In genomic region chr4:112651641-112652040, GRCh38 we compare ENCODE assay signal across 31 cellular contexts.
"Had no signal": no experiment of that assay in that cellular context is flagged by ENCODE, and none has a peak within 500 bp of the region (broad histone marks: within the 10 kb centered on the region; RNA-seq: fewer than 3 reads in every experiment).

No MANE protein-coding gene starts in this region.

- H3K27ac Mint-ChIP-seq: activated B cell treated with CpG ODN at 0.5 μM for 24 hours; activated CD8-positive, alpha-beta T cell treated with anti-CD3 and anti-CD28 coated beads for 36 hours; activated naive CD4-positive, alpha-beta T cell treated with anti-CD3 and anti-CD28 coated beads, Interleukin-2, amount 50 U/mL, for 72 hours; activated T-helper 2 cell treated with anti-CD3 and anti-CD28 coated beads, Interferon-gamma antibody, Interleukin-2, Interleukin-4, amounts not matched to agents 10 μg/mL and 5 μg/mL and 100 μg/mL, durations not matched to agents 14 hours and 24 hours and 36 hours; dendritic cell treated with granulocyte-macrophage colony-stimulating factor and Interleukin-4, amounts not matched to agents 40 ng/mL and 50 ng/mL, for 4 days; mesothelial cell of epicardium; naive B cell; stimulated activated naive CD8-positive, alpha-beta T cell treated with anti-CD3 and anti-CD28 coated beads, Interleukin-15, Interleukin-2, amounts not matched to agents 100 ng/mL and 50 ng/mL, for 24 hours had no signal

- DNase-seq: activated B cell treated with CpG ODN at 0.5 μM for 24 hours; activated CD4-positive, alpha-beta T cell treated with anti-CD3 and anti-CD28 coated beads, Interleukin-2, amount 50 U/mL, for 1 hour; activated CD8-positive, alpha-beta T cell treated with anti-CD3 and anti-CD28 coated beads for 36 hours; activated T-cell treated with anti-CD3 and anti-CD28 coated beads, Interleukin-2, amount 50 U/mL, for 4 hours; effector memory CD4-positive, alpha-beta T cell; erythroblast; head of caudate nucleus; left cardiac atrium; left ventricle myocardium superior; naive B cell; nucleus accumbens; pancreas; retina; stimulated activated CD4-positive, alpha-beta T cell treated with anti-CD3 and anti-CD28 coated beads, Interleukin-12 subunit alpha, Interleukin-12 subunit beta, amount 100 ng/mL, for 4 hours; stimulated activated CD4-positive, alpha-beta T cell treated with anti-CD3 and anti-CD28 coated beads, Interleukin-4, amount 100 ng/mL, for 1 hour; T-helper 2 cell; trophoblast cell had no signal

- H3K27me3 Mint-ChIP-seq: activated B cell treated with CpG ODN at 0.5 μM for 24 hours; activated CD8-positive, alpha-beta T cell treated with anti-CD3 and anti-CD28 coated beads for 36 hours; central memory CD8-positive, alpha-beta T cell; dendritic cell treated with granulocyte-macrophage colony-stimulating factor and Interleukin-4, amounts not matched to agents 40 ng/mL and 50 ng/mL, for 4 days; naive B cell; stimulated activated naive CD8-positive, alpha-beta T cell treated with anti-CD3 and anti-CD28 coated beads, Interleukin-15, Interleukin-2, amounts not matched to agents 100 ng/mL and 50 ng/mL, for 24 hours had no signal

- ATAC-seq: activated CD8-positive, alpha-beta T cell treated with anti-CD3 and anti-CD28 coated beads for 36 hours; activated naive CD4-positive, alpha-beta T cell treated with anti-CD3 and anti-CD28 coated beads, Interleukin-2, amount 50 U/mL, for 72 hours; activated T-cell treated with anti-CD3 and anti-CD28 coated beads, Interleukin-2, amount 50 U/mL, for 4 hours; gastroesophageal sphincter; left cardiac atrium; left ventricle myocardium superior; pancreas; sciatic nerve had no signal

- H3K4me3 ChIP-seq: breast epithelium, gastroesophageal sphincter, pancreas, prostate gland, skin epidermis, thoracic aorta had no signal

- H3K4me1 Mint-ChIP-seq: activated B cell treated with CpG ODN at 0.5 μM for 24 hours; central memory CD8-positive, alpha-beta T cell; mesothelial cell of epicardium; naive B cell had no signal

- FAIRE-seq: keratinocyte, pancreas, urothelium cell line had no signal

- H3K4me1 ChIP-seq: breast epithelium, gastroesophageal sphincter, pancreas, prostate gland had no signal

- H3K27ac ChIP-seq: breast epithelium, gastroesophageal sphincter, pancreas, prostate gland, skin epidermis, thoracic aorta had no signal

- H3K27me3 ChIP-seq: breast epithelium, gastroesophageal sphincter, pancreas had no signal

- H3K36me3 ChIP-seq: prostate gland had no signal

- H3K9me3 ChIP-seq: breast epithelium, gastroesophageal sphincter, pancreas, prostate gland, thoracic aorta had no signal

- H3K9me3 Mint-ChIP-seq: activated B cell treated with CpG ODN at 0.5 μM for 24 hours; activated CD8-positive, alpha-beta T cell treated with anti-CD3 and anti-CD28 coated beads for 36 hours; activated naive CD4-positive, alpha-beta T cell treated with anti-CD3 and anti-CD28 coated beads, Interleukin-2, amount 50 U/mL, for 72 hours; activated T-cell treated with anti-CD3 and anti-CD28 coated beads, Interleukin-2, amount 50 U/mL, for 4 hours; activated T-helper 2 cell treated with anti-CD3 and anti-CD28 coated beads, Interferon-gamma antibody, Interleukin-2, Interleukin-4, amounts not matched to agents 10 μg/mL and 5 μg/mL and 100 μg/mL, durations not matched to agents 14 hours and 24 hours and 36 hours; central memory CD8-positive, alpha-beta T cell; dendritic cell treated with granulocyte-macrophage colony-stimulating factor and Interleukin-4, amounts not matched to agents 40 ng/mL and 50 ng/mL, for 4 days; mesothelial cell of epicardium; naive B cell; stimulated activated naive CD8-positive, alpha-beta T cell treated with anti-CD3 and anti-CD28 coated beads, Interleukin-15, Interleukin-2, amounts not matched to agents 100 ng/mL and 50 ng/mL, for 24 hours had no signal

- H3K4me3 Mint-ChIP-seq: activated B cell treated with CpG ODN at 0.5 μM for 24 hours; activated CD8-positive, alpha-beta T cell treated with anti-CD3 and anti-CD28 coated beads for 36 hours; activated T-cell treated with anti-CD3 and anti-CD28 coated beads, Interleukin-2, amount 50 U/mL, for 4 hours; central memory CD8-positive, alpha-beta T cell; dendritic cell treated with granulocyte-macrophage colony-stimulating factor and Interleukin-4, amounts not matched to agents 40 ng/mL and 50 ng/mL, for 4 days; mesothelial cell of epicardium; naive B cell; stimulated activated naive CD8-positive, alpha-beta T cell treated with anti-CD3 and anti-CD28 coated beads, Interleukin-15, Interleukin-2, amounts not matched to agents 100 ng/mL and 50 ng/mL, for 24 hours had no signal
